ENCODE assay signal across 8 cellular contexts in the genomic region with DNA sequence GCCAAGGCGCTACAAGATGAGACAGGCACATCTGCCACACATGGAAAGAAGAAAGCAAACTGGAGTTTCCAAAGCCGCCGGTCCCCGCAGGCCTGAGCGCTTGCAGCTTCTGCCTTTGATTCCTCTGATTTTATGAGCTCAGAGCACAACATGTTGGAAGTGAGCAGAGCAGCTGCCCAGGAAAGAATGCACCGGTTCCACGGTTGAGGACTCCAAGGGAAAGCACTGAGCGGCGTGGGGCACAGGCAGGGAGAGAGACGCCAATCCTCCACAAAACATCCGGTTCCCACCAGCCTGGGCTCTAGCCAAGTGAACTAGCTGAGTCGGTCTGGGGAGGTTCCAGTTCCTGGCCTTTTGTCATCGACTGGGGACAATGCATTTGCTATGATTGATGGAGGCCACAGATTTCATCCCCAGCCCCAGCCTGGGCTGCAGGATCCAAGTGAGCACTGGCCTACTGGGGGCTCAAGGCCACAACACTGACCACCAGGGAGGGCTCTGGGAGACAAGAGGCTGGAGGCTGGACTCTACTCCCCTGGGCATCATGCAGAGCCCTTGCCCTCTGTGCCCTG.
A peak's percentile ranks its signal among the peaks of the same experiment; 100 is the strongest.
DNase-seq lines count a peak whose midpoint lies in the region; ATAC-seq, FAIRE-seq and TF ChIP-seq lines count a peak whose summit lies in the region.

No MANE protein-coding gene starts in this region.

- H2BK12ac ChIP-seq in H1 (ENCODE audit: low read depth, low read length) = no peak overlapping the region

- no peak for FAIRE-seq in H1 (lab: Jason Lieb, UNC)

- no peaks in the 10 kb centered on the region for H3F3A ChIP-seq in MM.1S (ENCODE audit: insufficient read depth, low read length)

- H3K9ac ChIP-seq in H1 (replicated peaks in 1 of 4; ENCODE audit: extremely low read depth in 1 of 4, low read depth in 3 of 4, low read length in 3 of 4) = no peak overlapping the region
- H3K9ac ChIP-seq in MM.1S (ENCODE audit: low read length) = no peak overlapping the region

- H3K4me2 ChIP-seq in H1 (ENCODE audit: insufficient read depth in 1 of 2, low read depth in 2 of 2, low read length in 2 of 2) (no peak overlapping the region), MM.1S (ENCODE audit: low read depth, low read length) (no peak overlapping the region)

- TF ChIP-seq CTCF in H1 (IDR thresholded peaks at IDR 0.05; ENCODE audit: control extremely low read depth in 1 of 3, insufficient read depth in 1 of 3, low read depth in 1 of 3, low read length in 3 of 3) = no peak
- no peak for TF ChIP-seq CTCF in MM.1S (IDR thresholded peaks at IDR 0.05; ENCODE audit: low read length)

- no peak overlapping the region for H3K56ac ChIP-seq in H1 (replicated peaks; ENCODE audit: insufficient read length, low read depth, low read length)

- ATAC-seq in HG02840 (IDR thresholded peaks at IDR 0.05; ENCODE audit: low FRiP score, unreplicated experiment) = no peak

- H3K4me3 ChIP-seq in H1 (ENCODE audit: extremely low read depth in 1 of 4, insufficient read depth in 2 of 4, low read depth in 3 of 4, low read length in 4 of 4) = no peak overlapping the region
- no peak overlapping the region for H3K4me3 ChIP-seq in thymus (ENCODE audit: low read length)
- H3K4me3 ChIP-seq in MM.1S (ENCODE audit: low read length) = no peak overlapping the region

- no peaks in the 10 kb centered on the region for H3K23me2 ChIP-seq in H1 (ENCODE audit: low read depth, low read length)

- H2BK120ac ChIP-seq in H1 (replicated peaks; ENCODE audit: low read depth, low read length) = no peak overlapping the region

- H3K79me1 ChIP-seq in H1 (ENCODE audit: low read depth, low read length) = no peaks in the 10 kb centered on the region

- no peak overlapping the region for H4K91ac ChIP-seq in H1 (replicated peaks; ENCODE audit: insufficient read length, low read length)

- no peak overlapping the region for H4K8ac ChIP-seq in H1 (ENCODE audit: extremely low read depth, insufficient read depth, low read length)

- H2AK5ac ChIP-seq in H1 (ENCODE audit: low read depth, low read length) = no peak overlapping the region

- no peaks in the 10 kb centered on the region for H3K27me3 ChIP-seq in H1 (replicated peaks in 1 of 4; ENCODE audit: control insufficient read depth in 3 of 4, extremely low read depth in 1 of 4, insufficient read depth in 3 of 4, low read length in 3 of 4)
- H3K27me3 ChIP-seq in thymus (ENCODE audit: control insufficient read depth, insufficient read depth) = no peaks in the 10 kb centered on the region
- no peaks in the 10 kb centered on the region for H3K27me3 ChIP-seq in MM.1S (replicated peaks; ENCODE audit: insufficient read depth, low read length)

- H2BK5ac ChIP-seq in H1 (ENCODE audit: low read depth, low read length) = no peak overlapping the region

- no peak overlapping the region for H3K4ac ChIP-seq in H1 (replicated peaks; ENCODE audit: insufficient read length, low read depth, low read length)

- no peaks in the 10 kb centered on the region for H3K9me2 ChIP-seq in MM.1S (replicated peaks; ENCODE audit: insufficient read depth, low read length)

- no peak overlapping the region for H4K5ac ChIP-seq in H1 (ENCODE audit: insufficient read length, low read depth, low read length)

- POLR2A ChIA-PET in H1 (lab: Charles Lee; ENCODE audit: partially characterized antibody) = no interaction called here

- H3K14ac ChIP-seq in H1 (ENCODE audit: insufficient read length) = no peak overlapping the region

- H2AFZ ChIP-seq in H1 (ENCODE audit: low read length) (peak overlapping the region; percentile 83; the same call in 1 of the 2 replicates), MM.1S (ENCODE audit: low read length) (no peak overlapping the region)

- H3K79me2 ChIP-seq in H1 (ENCODE audit: control insufficient read depth in 1 of 2, insufficient read depth in 2 of 2, low read length in 2 of 2) = no peaks in the 10 kb centered on the region
- no peaks in the 10 kb centered on the region for H3K79me2 ChIP-seq in MM.1S (ENCODE audit: low read length)

- WGBS in H1 (ENCODE audit: extremely low coverage in 1 of 2, insufficient coverage in 1 of 2, insufficient read length in 1 of 2, insufficient replicate concordance in 2 of 2, low coverage in 1 of 2, low lambda C conversion rate in 2 of 2, missing lambda C conversion rate in 1 of 2), 2 experiments = 90% methylated on average over 13 of the region's 13 CpGs; no CpG with 5 or more reads in 1 of the 2 experiments
- 35% methylated on average over 13 of the region's 13 CpGs for WGBS in thymus

- no peak for TF ChIP-seq POLR2A in H1 (IDR thresholded peaks at IDR 0.05; ENCODE audit: control extremely low read depth in 1 of 2, low read depth in 2 of 2, low read length in 2 of 2)

- H3K27ac ChIP-seq in H1 (ENCODE audit: low read depth, low read length) (no peak overlapping the region), thymus (ENCODE audit: low read depth) (peak overlapping the region; percentile 74), MM.1S (ENCODE audit: low read length) (no peak overlapping the region)

- no peak overlapping the region for H3K23ac ChIP-seq in H1 (ENCODE audit: insufficient read length)

- no peak for TF ChIP-seq RAD21 in H1 (IDR thresholded peaks at IDR 0.05 in 1 of 2, conservative IDR thresholded peaks at IDR 0.05 in 1 of 2; ENCODE audit: low read depth in 2 of 2, low read length in 2 of 2)

- H3K9me3 ChIP-seq in H1 (ENCODE audit: insufficient read depth in 2 of 2, low read depth in 1 of 2, low read length in 1 of 2) = peaks cover 0 to 3% of the 10 kb centered on the region in 2 experiments; a peak in 1 of 4 replicates
- no peaks in the 10 kb centered on the region for H3K9me3 ChIP-seq in thymus (ENCODE audit: control insufficient read depth)
- H3K9me3 ChIP-seq in MM.1S (replicated peaks; ENCODE audit: insufficient read depth, low read length) = no peaks in the 10 kb centered on the region

- H3K18ac ChIP-seq in H1 (ENCODE audit: extremely low read depth, low read length) = 0 out of 2 replicates have a peak overlapping the region, but pooled peaks have one; percentile 6

- H3K4me1 ChIP-seq in H1 (replicated peaks in 1 of 4; ENCODE audit: control insufficient read depth in 3 of 4, insufficient read depth in 4 of 4, low read length in 3 of 4) (no peaks in the 10 kb centered on the region; a peak in 1 of 7 replicates), thymus (ENCODE audit: control insufficient read depth, insufficient read depth, low read length) (no peaks in the 10 kb centered on the region), MM.1S (ENCODE audit: low read length) (no peaks in the 10 kb centered on the region)

- DNase-seq in NCI-H446 treated with DMSO at 0.1 percent for 48 hours (lab: John Stamatoyannopoulos, UW) (peak; percentile 58), H1 (ENCODE audit: low read depth in 1 of 2, low spot score in 2 of 2) (no peak), medulla oblongata (ENCODE audit: extremely low spot score) (peak; percentile 83), RKO (ENCODE audit: low spot score) (no peak), MM.1S (no peak), iPS-NIHi7 (ENCODE audit: extremely low spot score) (no peak)

- H2BK20ac ChIP-seq in H1 (ENCODE audit: low read length) = no peak overlapping the region

- no peak for TF ChIP-seq EP300 in H1 (IDR thresholded peaks at IDR 0.05; ENCODE audit: borderline replicate concordance in 1 of 2, low read depth in 2 of 2, low read length in 2 of 2)

- CTCF ChIA-PET in H1 (lab: Charles Lee; ENCODE audit: partially characterized antibody) = interaction anchor here (0.6 to 1.2 kb wide), 4 partner anchors 12 to 230 kb away, joined by 3 to 4 read pairs (median 3); no protein-coding TSS in a partner anchor

- H2BK15ac ChIP-seq in H1 (ENCODE audit: low read length) = no peak overlapping the region

- no peaks in the 10 kb centered on the region for H3K36me3 ChIP-seq in H1 (ENCODE audit: control insufficient read depth in 2 of 4, insufficient read depth in 4 of 4, low read length in 3 of 4)
- H3K36me3 ChIP-seq in thymus (ENCODE audit: control insufficient read depth, insufficient read depth) = no peaks in the 10 kb centered on the region
- no peaks in the 10 kb centered on the region for H3K36me3 ChIP-seq in MM.1S (replicated peaks; ENCODE audit: insufficient read depth, low read length)

- no peaks in the 10 kb centered on the region for H4K20me1 ChIP-seq in H1 (replicated peaks in 1 of 2; ENCODE audit: control insufficient read depth in 1 of 2, insufficient read depth in 2 of 2, low read length in 2 of 2)
- no peaks in the 10 kb centered on the region for H4K20me1 ChIP-seq in MM.1S (ENCODE audit: insufficient read depth, low read length)

TF ChIP-seq in H1, 55 proteins besides CTCF, POLR2A, EP300 and RAD21:
- TF ChIP-seq ZNF274 (IDR thresholded peaks at IDR 0.05; ENCODE audit: borderline replicate concordance, extremely low read depth, low read length) (no peak), CREB1 (IDR thresholded peaks at IDR 0.05) (no peak), POU5F1 (IDR thresholded peaks at IDR 0.05; ENCODE audit: low read depth, low read length) (no peak), TCF12 (IDR thresholded peaks at IDR 0.05; ENCODE audit: low read depth, low read length) (no peak), JUND (IDR thresholded peaks at IDR 0.05; ENCODE audit: low read length) (no peak), CTBP2 (IDR thresholded peaks at IDR 0.05; ENCODE audit: borderline replicate concordance, insufficient read depth, insufficient read length, low read length) (no peak), SAP30 (IDR thresholded peaks at IDR 0.05; ENCODE audit: insufficient read depth, insufficient replicate concordance, low read length) (no peak), FOSL1 (IDR thresholded peaks at IDR 0.05; ENCODE audit: insufficient read depth, low read depth, low read length) (no peak), GTF2F1 (IDR thresholded peaks at IDR 0.05; ENCODE audit: borderline replicate concordance, low read depth, low read length) (no peak), CBX5 (IDR thresholded peaks at IDR 0.05; ENCODE audit: low read depth, low read length) (no peak), YY1 (IDR thresholded peaks at IDR 0.05; ENCODE audit: low read depth, low read length) (no peak), SIX5 (IDR thresholded peaks at IDR 0.05; ENCODE audit: low read depth, low read length) (no peak), HDAC6 (IDR thresholded peaks at IDR 0.05; ENCODE audit: low read depth, low read length) (no peak)
- TF ChIP-seq, protein P1, sequence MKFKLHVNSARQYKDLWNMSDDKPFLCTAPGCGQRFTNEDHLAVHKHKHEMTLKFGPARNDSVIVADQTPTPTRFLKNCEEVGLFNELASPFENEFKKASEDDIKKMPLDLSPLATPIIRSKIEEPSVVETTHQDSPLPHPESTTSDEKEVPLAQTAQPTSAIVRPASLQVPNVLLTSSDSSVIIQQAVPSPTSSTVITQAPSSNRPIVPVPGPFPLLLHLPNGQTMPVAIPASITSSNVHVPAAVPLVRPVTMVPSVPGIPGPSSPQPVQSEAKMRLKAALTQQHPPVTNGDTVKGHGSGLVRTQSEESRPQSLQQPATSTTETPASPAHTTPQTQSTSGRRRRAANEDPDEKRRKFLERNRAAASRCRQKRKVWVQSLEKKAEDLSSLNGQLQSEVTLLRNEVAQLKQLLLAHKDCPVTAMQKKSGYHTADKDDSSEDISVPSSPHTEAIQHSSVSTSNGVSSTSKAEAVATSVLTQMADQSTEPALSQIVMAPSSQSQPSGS (IDR thresholded peaks at IDR 0.05; ENCODE audit: low read length) = no peak

Comparison
In these comparisons a context has a peak if more than half of its experiments do, and no peak if none do; other contexts are left out.
1. DNase-seq: peak in NCI-H446 treated with DMSO at 0.1 percent for 48 hours (single experiment) and medulla oblongata (single experiment); none in H1 (0 of 2), RKO (single experiment), MM.1S (single experiment) and iPS-NIHi7 (single experiment).